In the genomic region with DNA sequence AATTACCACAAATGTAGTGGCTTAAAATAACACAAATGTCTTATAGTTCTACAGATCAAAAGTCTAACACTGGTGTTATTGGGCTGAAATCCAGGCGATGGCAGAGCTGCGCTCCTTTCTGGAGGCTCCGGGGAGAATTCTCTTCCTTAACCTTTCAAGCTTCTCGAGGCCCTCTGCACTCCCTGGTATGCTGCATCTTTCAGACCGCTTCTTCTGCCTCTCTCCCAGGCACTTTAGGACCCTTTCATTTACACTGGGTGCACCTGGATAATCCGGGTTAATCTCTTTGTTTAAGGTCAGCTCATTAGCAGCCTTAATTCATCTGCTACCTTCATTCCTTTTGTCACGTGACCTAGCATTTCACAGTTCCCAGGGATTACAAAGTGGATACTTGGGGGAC, we compare ENCODE assay signal across 16 cellular contexts.
DNase-seq lines count a peak whose midpoint lies in the region; ATAC-seq and TF ChIP-seq lines count a peak whose summit lies in the region.
"Had no signal": no experiment of that assay in that cellular context is flagged by ENCODE, and none has a peak within 500 bp of the region (broad histone marks: within the 10 kb centered on the region; RNA-seq: fewer than 3 reads in every experiment).

No MANE protein-coding gene starts in this region.

- TF ChIP-seq CTCF in VCaP (conservative IDR thresholded peaks at IDR 0.05) = peak; percentile 55

- H3K27ac ChIP-seq in VCaP = no peak overlapping the region
- H3K27ac ChIP-seq: 22Rv1, left ventricle myocardium inferior, upper lobe of right lung had no signal

- peak; percentile 41 for DNase-seq in DMS53 (lab: John Stamatoyannopoulos, UW)
- no peak for DNase-seq in DMS53 treated with DMSO at 0.1 percent for 48 hours (lab: John Stamatoyannopoulos, UW; ENCODE audit: unreplicated experiment)
- DNase-seq in globus pallidus (ENCODE audit: low spot score) = peak; percentile 79
- DNase-seq in retina = peak; percentile 56
- no peak for DNase-seq in NCI-H1417 treated with DMSO at 0.1 percent for 48 hours (lab: John Stamatoyannopoulos, UW)
- no peak for DNase-seq in OCI-M2 (lab: John Stamatoyannopoulos, UW; ENCODE audit: unreplicated experiment)
- DNase-seq: activated naive CD8-positive, alpha-beta T cell treated with anti-CD3 and anti-CD28 coated beads, Interleukin-2, amount 10 ng/mL, durations not matched to agents 7 days and 5 days; cortex of kidney; left ventricle myocardium inferior; NCI-H1105; NCI-H526 treated with DMSO at 0.1 percent for 48 hours; SK-N-SH; upper lobe of right lung had no signal

- ATAC-seq in GM18519 (IDR thresholded peaks at IDR 0.05; ENCODE audit: low FRiP score, unreplicated experiment) = no peak
- ATAC-seq: upper lobe of right lung had no signal

Comparison
In these comparisons a context has a peak if more than half of its experiments do, and no peak if none do; other contexts are left out.
1. DNase-seq: peak in DMS53 (single experiment), globus pallidus (single experiment) and retina (single experiment); none in DMS53 treated with DMSO at 0.1 percent for 48 hours (single experiment), NCI-H1417 treated with DMSO at 0.1 percent for 48 hours (single experiment) and OCI-M2 (single experiment).